Comparison of ENCODE assay signal across 23 cellular contexts in the genomic region with DNA sequence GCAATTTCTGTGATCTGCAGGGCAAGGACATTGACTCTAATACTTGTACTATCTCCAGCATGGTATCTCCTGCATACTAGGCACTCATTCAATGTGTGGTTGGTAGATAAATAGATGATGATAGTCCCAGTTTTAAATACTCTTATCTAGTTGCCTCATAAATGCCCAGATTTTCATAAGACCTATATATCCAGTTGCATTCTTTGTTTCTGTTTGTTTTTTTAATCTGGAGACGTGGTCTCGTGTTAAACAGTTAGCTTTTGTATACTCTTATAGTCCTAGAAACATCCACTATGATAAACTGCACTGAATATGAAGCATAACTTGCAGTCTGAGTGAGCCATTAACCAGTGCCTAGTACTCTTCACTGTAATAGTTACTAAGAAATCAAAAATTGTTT. TPM values are rescaled to one million over a fixed set of nuclear protein-coding genes. Genes with fewer than 3 reads are reported as not detected.
DNase-seq lines count a peak whose midpoint lies in the region; ATAC-seq and TF ChIP-seq lines count a peak whose summit lies in the region.
"Had no signal": no experiment of that assay in that cellular context is flagged by ENCODE, and none has a peak within 500 bp of the region (broad histone marks: within the 10 kb centered on the region; RNA-seq: fewer than 3 reads in every experiment).

No MANE protein-coding gene starts in this region.

- no peak for TF ChIP-seq CTCF in choroid plexus epithelial cell (conservative IDR thresholded peaks at IDR 0.05; ENCODE audit: low read depth, low read length)

- no peaks in the 10 kb centered on the region for H3K27me3 Mint-ChIP-seq in activated naive CD4-positive, alpha-beta T cell treated with anti-CD3 and anti-CD28 coated beads, Interleukin-2, amount 50 U/mL, for 24 hours
- no peaks in the 10 kb centered on the region for H3K27me3 Mint-ChIP-seq in naive thymus-derived CD8-positive, alpha-beta T cell
- H3K27me3 Mint-ChIP-seq: IgD-negative memory B cell; stimulated activated naive B cell treated with anti-CD40 and anti-IgM and Interleukin-4, amounts not matched to agents 10 μg/mL and 1 μg/mL and 100 μg/mL, for 72 hours had no signal

- POLR2A ChIA-PET in naive thymus-derived CD8-positive, alpha-beta T cell (lab: Charles Lee): interaction anchor here (1.2 kb wide), 1 partner anchor 9 kb away, joined by 4 read pairs; no protein-coding TSS in a partner anchor

- H3K36me3 Mint-ChIP-seq in activated naive CD4-positive, alpha-beta T cell treated with anti-CD3 and anti-CD28 coated beads, Interleukin-2, amount 50 U/mL, for 24 hours: peaks cover 22% of the 10 kb centered on the region
- H3K36me3 Mint-ChIP-seq in naive thymus-derived CD8-positive, alpha-beta T cell: peaks cover 15 to 25% (median 23%) of the 10 kb centered on the region in 3 donors

- H3K9me3 Mint-ChIP-seq in activated naive CD4-positive, alpha-beta T cell treated with anti-CD3 and anti-CD28 coated beads, Interleukin-2, amount 50 U/mL, for 24 hours: peaks cover 15% of the 10 kb centered on the region
- H3K9me3 Mint-ChIP-seq in naive thymus-derived CD8-positive, alpha-beta T cell: peaks cover 0 to 13% (median 5%) of the 10 kb centered on the region in 9 donors
- H3K9me3 Mint-ChIP-seq: HFFc6, IgD-negative memory B cell had no signal

- H3K4me3 Mint-ChIP-seq in activated naive CD4-positive, alpha-beta T cell treated with anti-CD3 and anti-CD28 coated beads, Interleukin-2, amount 50 U/mL, for 24 hours: no peak overlapping the region
- peak overlapping the region in 6 of 10 donors; percentile 3 to 24 (median 12) for H3K4me3 Mint-ChIP-seq in naive thymus-derived CD8-positive, alpha-beta T cell
- H3K4me3 Mint-ChIP-seq: HFFc6; stimulated activated naive B cell treated with anti-CD40 and anti-IgM and Interleukin-4, amounts not matched to agents 10 μg/mL and 1 μg/mL and 100 μg/mL, for 72 hours had no signal

- H3K4me3 ChIP-seq in choroid plexus epithelial cell (ENCODE audit: low read depth, low read length): no peak overlapping the region
- H3K4me3 ChIP-seq: breast epithelium, lower lobe of right lung, MG63, ovary, tibial artery had no signal

- DNase-seq in activated naive CD4-positive, alpha-beta T cell treated with Interleukin-2 at 50 U/mL for 16 hours: no peak
- peak; percentile 31 for DNase-seq in NCI-H226
- peak; percentile 29 for DNase-seq in choroid plexus epithelial cell (ENCODE audit: low read depth)
- DNase-seq in naive thymus-derived CD8-positive, alpha-beta T cell: no peak
- DNase-seq in midbrain (lab: John Stamatoyannopoulos, UW): no peak
- no peak for DNase-seq in kidney tubule cell (ENCODE audit: low spot score)
- no peak for DNase-seq in NCI-H82 (lab: John Stamatoyannopoulos, UW)
- DNase-seq: COR-L47; dermis blood vessel endothelial cell; HFFc6; lower lobe of right lung; MG63; NCI-H1436 treated with DMSO at 0.1 percent for 48 hours; NCI-H69; ovary; SHP77; stimulated activated naive B cell treated with anti-CD40 and anti-IgM and Interleukin-4, amounts not matched to agents 10 μg/mL and 1 μg/mL and 100 μg/mL, for 72 hours; tibial artery had no signal

- ATAC-seq in naive thymus-derived CD8-positive, alpha-beta T cell: no peak
- ATAC-seq: lower lobe of right lung; sciatic nerve; stimulated activated naive B cell treated with anti-CD40 and anti-IgM and Interleukin-4, amounts not matched to agents 10 μg/mL and 1 μg/mL and 100 μg/mL, for 72 hours had no signal

- peaks cover 39% of the 10 kb centered on the region for H3K4me1 Mint-ChIP-seq in activated naive CD4-positive, alpha-beta T cell treated with anti-CD3 and anti-CD28 coated beads, Interleukin-2, amount 50 U/mL, for 24 hours
- peaks cover 22 to 63% (median 39%) of the 10 kb centered on the region in 4 donors for H3K4me1 Mint-ChIP-seq in naive thymus-derived CD8-positive, alpha-beta T cell

- H3K27ac Mint-ChIP-seq in activated naive CD4-positive, alpha-beta T cell treated with anti-CD3 and anti-CD28 coated beads, Interleukin-2, amount 50 U/mL, for 24 hours: peak overlapping the region; percentile 59
- peak overlapping the region in 7 of 10 donors; percentile 34 to 88 (median 66) for H3K27ac Mint-ChIP-seq in naive thymus-derived CD8-positive, alpha-beta T cell
- H3K27ac Mint-ChIP-seq: HFFc6 had no signal

RNA-seq across cellular contexts. Expression of gene SUMO4, which starts 35.5 kb away (rescaled TPM):
- total RNA-seq in naive thymus-derived CD8-positive, alpha-beta T cell: 1 to 10 TPM; 5.1 to 6.0 TPM
- under 1 TPM; 0.30 to 0.80 (median 0.37) TPM for polyA plus RNA-seq in naive thymus-derived CD8-positive, alpha-beta T cell
- polyA plus RNA-seq: adipose tissue had no signal

RNA-seq across cellular contexts. Expression of gene TAB2, which starts 47.0 kb away (rescaled TPM):
- 100 to 1,000 TPM; 114 to 117 TPM for total RNA-seq in naive thymus-derived CD8-positive, alpha-beta T cell
- polyA plus RNA-seq in naive thymus-derived CD8-positive, alpha-beta T cell: 10 to 100 TPM in 2 of 3 donors, 1 to 10 TPM in 1; 9.5 to 14.1 (median 12.9) TPM

Comparison
In these comparisons a context has a peak if more than half of its experiments do, and no peak if none do; other contexts are left out.
1. DNase-seq: peak in NCI-H226 (single experiment) and choroid plexus epithelial cell (single experiment); none in activated naive CD4-positive, alpha-beta T cell treated with Interleukin-2 at 50 U/mL for 16 hours (single experiment), naive thymus-derived CD8-positive, alpha-beta T cell (0 of 10), midbrain (single experiment), kidney tubule cell (single experiment) and NCI-H82 (single experiment).